Comparison of ENCODE assay signal across 13 cellular contexts in the genomic region with DNA sequence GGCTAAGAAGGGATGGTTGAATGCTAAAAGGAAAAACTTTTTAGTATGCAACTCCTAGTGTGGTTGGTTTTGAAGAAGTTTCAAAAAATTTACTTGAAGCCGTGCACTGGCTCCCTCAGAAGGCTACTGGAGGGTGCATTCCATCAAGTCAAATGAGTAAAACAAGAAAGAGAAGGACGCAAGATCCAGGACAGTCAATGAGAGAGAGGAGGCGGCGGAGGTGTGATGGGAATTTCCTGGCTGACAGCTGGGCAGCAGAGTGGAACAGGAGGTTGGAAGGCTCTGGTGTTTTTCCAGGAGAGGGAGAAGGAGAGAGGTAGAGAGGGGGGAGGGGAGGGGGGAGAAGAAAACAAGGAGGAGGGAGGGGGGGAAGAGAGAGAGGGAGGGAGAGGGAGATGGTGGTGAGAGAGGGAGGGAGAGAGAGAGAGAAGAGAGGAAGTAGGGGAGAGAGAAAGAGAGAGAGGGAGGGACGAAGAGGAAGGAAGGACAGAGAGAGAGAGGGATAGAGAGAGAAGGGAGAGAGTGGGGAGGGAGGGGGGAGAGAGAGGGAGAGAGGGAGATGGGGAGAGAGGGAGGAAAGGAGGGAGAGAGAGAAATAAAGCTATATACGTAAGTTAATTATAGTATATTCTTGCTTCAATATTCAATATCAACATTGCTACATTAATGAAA.
DNase-seq lines count a peak whose midpoint lies in the region; ATAC-seq and TF ChIP-seq lines count a peak whose summit lies in the region.
"Had no signal": no experiment of that assay in that cellular context is flagged by ENCODE, and none has a peak within 500 bp of the region (broad histone marks: within the 10 kb centered on the region; RNA-seq: fewer than 3 reads in every experiment).

No MANE protein-coding gene starts in this region.

- CTCF ChIA-PET in activated CD4-positive, alpha-beta T cell treated with anti-CD3 and anti-CD28 coated beads for 36 hours (lab: Charles Lee): interaction anchor here (0.8 to 0.9 kb wide), 2 partner anchors 8 to 116 kb away, joined by 3 read pairs; no protein-coding TSS in a partner anchor

- intact Hi-C loops in activated CD4-positive, alpha-beta T cell treated with anti-CD3 and anti-CD28 coated beads for 36 hours (cut with DNase I, micrococcal nuclease): no loop called here
- intact Hi-C loops in natural killer cell (cut with micrococcal nuclease): no loop called here

- peaks cover 6% of the 10 kb centered on the region for H3K36me3 Mint-ChIP-seq in activated CD4-positive, alpha-beta T cell treated with anti-CD3 and anti-CD28 coated beads for 36 hours (ENCODE audit: low read depth)
- peaks cover 15% of the 10 kb centered on the region for H3K36me3 Mint-ChIP-seq in activated naive CD8-positive, alpha-beta T cell treated with anti-CD3 and anti-CD28 coated beads for 36 hours
- H3K36me3 Mint-ChIP-seq in natural killer cell: no peaks in the 10 kb centered on the region
- H3K36me3 Mint-ChIP-seq in HFFc6 (ENCODE audit: low read depth): no peaks in the 10 kb centered on the region
- H3K36me3 Mint-ChIP-seq: brain had no signal

- POLR2A ChIA-PET in activated CD4-positive, alpha-beta T cell treated with anti-CD3 and anti-CD28 coated beads for 36 hours (lab: Charles Lee): interaction anchor here (0.6 kb wide), 1 partner anchor 35 kb away, joined by 3 read pairs; no protein-coding TSS in a partner anchor

- H3K9me3 Mint-ChIP-seq in activated CD4-positive, alpha-beta T cell treated with anti-CD3 and anti-CD28 coated beads for 36 hours (ENCODE audit: low read depth): no peaks in the 10 kb centered on the region
- no peaks in the 10 kb centered on the region for H3K9me3 Mint-ChIP-seq in activated naive CD8-positive, alpha-beta T cell treated with anti-CD3 and anti-CD28 coated beads for 36 hours
- no peaks in the 10 kb centered on the region for H3K9me3 Mint-ChIP-seq in natural killer cell
- H3K9me3 Mint-ChIP-seq in HFFc6: no peaks in the 10 kb centered on the region

- H3K4me3 Mint-ChIP-seq in activated CD4-positive, alpha-beta T cell treated with anti-CD3 and anti-CD28 coated beads for 36 hours: no peak overlapping the region
- H3K4me3 Mint-ChIP-seq in activated naive CD8-positive, alpha-beta T cell treated with anti-CD3 and anti-CD28 coated beads for 36 hours: no peak overlapping the region
- H3K4me3 Mint-ChIP-seq in natural killer cell (no peak overlapping the region), HFFc6 (no peak overlapping the region)

- peak overlapping the region; percentile 73 for H3K27ac Mint-ChIP-seq in activated CD4-positive, alpha-beta T cell treated with anti-CD3 and anti-CD28 coated beads for 36 hours
- H3K27ac Mint-ChIP-seq in activated naive CD8-positive, alpha-beta T cell treated with anti-CD3 and anti-CD28 coated beads for 36 hours: peak overlapping the region; percentile 75
- H3K27ac Mint-ChIP-seq in natural killer cell (peak overlapping the region; percentile 78), HFFc6 (no peak overlapping the region)

- H3K27me3 Mint-ChIP-seq in activated CD4-positive, alpha-beta T cell treated with anti-CD3 and anti-CD28 coated beads for 36 hours: no peaks in the 10 kb centered on the region
- no peaks in the 10 kb centered on the region for H3K27me3 Mint-ChIP-seq in activated naive CD8-positive, alpha-beta T cell treated with anti-CD3 and anti-CD28 coated beads for 36 hours
- H3K27me3 Mint-ChIP-seq in natural killer cell (ENCODE audit: low read depth in 2 of 2): no peaks in the 10 kb centered on the region
- no peaks in the 10 kb centered on the region for H3K27me3 Mint-ChIP-seq in HFFc6 (ENCODE audit: insufficient read depth)

- DNase-seq in activated CD4-positive, alpha-beta T cell treated with anti-CD3 and anti-CD28 coated beads for 36 hours: no peak
- DNase-seq in activated CD4-positive, alpha-beta T cell treated with anti-CD3 and anti-CD28 coated beads, Interleukin-2, amount 50 U/mL, for 4 hours: no peak
- DNase-seq in activated naive CD8-positive, alpha-beta T cell treated with anti-CD3 and anti-CD28 coated beads for 36 hours: no peak
- no peak for DNase-seq in natural killer cell
- DNase-seq in NCI-H446 treated with DMSO at 0.1 percent for 48 hours (lab: John Stamatoyannopoulos, UW): no peak
- no peak for DNase-seq in HFFc6
- DNase-seq: activated CD4-positive, CD25-positive, alpha-beta regulatory T cell treated with anti-CD3 and anti-CD28 coated beads, Interleukin-2, amount 50 U/mL, for 72 hours; COR-L47; NCI-H2029; retina had no signal

- TF ChIP-seq CTCF in natural killer cell (IDR thresholded peaks at IDR 0.05) (no peak), HFFc6 (IDR thresholded peaks at IDR 0.05) (no peak)

- H3K4me1 Mint-ChIP-seq in activated CD4-positive, alpha-beta T cell treated with anti-CD3 and anti-CD28 coated beads for 36 hours: peaks cover 76% of the 10 kb centered on the region
- peaks cover 52% of the 10 kb centered on the region for H3K4me1 Mint-ChIP-seq in activated naive CD8-positive, alpha-beta T cell treated with anti-CD3 and anti-CD28 coated beads for 36 hours
- H3K4me1 Mint-ChIP-seq in natural killer cell (peaks cover 56 to 61% of the 10 kb centered on the region in 2 donors), HFFc6 (ENCODE audit: low read depth) (peaks cover 22% of the 10 kb centered on the region)

- no peak for ATAC-seq in activated CD4-positive, alpha-beta T cell treated with anti-CD3 and anti-CD28 coated beads for 36 hours
- peak; percentile 60 for ATAC-seq in HG02610 (IDR thresholded peaks at IDR 0.05; ENCODE audit: unreplicated experiment)
- ATAC-seq in natural killer cell: no peak
- no peak for ATAC-seq in HG02642 (IDR thresholded peaks at IDR 0.05; ENCODE audit: poor library complexity, unreplicated experiment)
